10 cellular contexts compared by ENCODE assay signal in the genomic region with DNA sequence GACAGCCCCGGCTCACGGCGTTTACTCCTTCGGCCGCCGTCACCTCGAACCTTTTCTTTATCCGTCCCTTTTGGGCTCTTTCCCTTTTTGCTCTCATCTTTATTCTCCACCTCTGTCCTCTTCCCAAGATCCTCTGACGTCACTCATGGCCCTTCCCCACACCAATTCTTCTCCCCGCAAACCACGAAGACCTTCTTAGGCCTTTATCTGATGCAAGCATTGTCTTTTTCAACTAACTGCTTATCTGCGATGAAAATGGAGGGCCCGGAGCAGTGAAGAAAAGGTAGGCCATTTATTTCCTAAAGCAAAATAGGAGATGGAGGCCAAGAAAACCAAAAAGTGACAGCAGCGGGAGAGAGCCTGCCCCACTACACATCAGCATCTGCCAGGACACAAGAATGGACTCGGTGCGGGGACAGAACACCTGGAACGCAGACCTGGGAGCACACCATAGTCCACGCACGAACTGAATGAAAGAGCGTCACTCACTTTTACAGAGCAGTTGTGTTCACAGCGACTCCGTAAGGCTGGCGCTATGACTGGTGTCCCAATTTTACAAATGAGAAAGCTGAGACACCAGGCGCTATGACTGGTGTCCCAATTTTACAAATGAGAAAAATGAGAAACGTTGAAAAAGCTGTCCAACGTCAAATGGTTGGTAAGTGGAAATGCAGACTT. TPM values are rescaled to one million over a fixed set of nuclear protein-coding genes. Genes with fewer than 3 reads are reported as not detected.
A peak's percentile ranks its signal among the peaks of the same experiment; 100 is the strongest.
DNase-seq lines count a peak whose midpoint lies in the region; TF ChIP-seq lines count a peak whose summit lies in the region.
"Had no signal": no experiment of that assay in that cellular context is flagged by ENCODE, and none has a peak within 500 bp of the region (broad histone marks: within the 10 kb centered on the region; RNA-seq: fewer than 3 reads in every experiment).

No MANE protein-coding gene starts in this region.

- H3K4me3 ChIP-seq in AG04450 (ENCODE audit: low read depth, low read length) (peak overlapping the region; percentile 2; the same call in 1 of the 2 replicates), fibroblast of pulmonary artery (replicated peaks; ENCODE audit: low read depth, low read length) (peak overlapping the region; percentile 45), neutrophil (ENCODE audit: low read depth in 1 of 2, low read length in 1 of 2) (peak overlapping the region; percentile 2 to 8), colonic mucosa (no peak overlapping the region)

- CTCF ChIA-PET in AG04450 (lab: Charles Lee): no interaction called here

- H3K4me1 ChIP-seq in neutrophil (ENCODE audit: control insufficient read depth in 1 of 2, insufficient read depth in 1 of 2, low read depth in 1 of 2, low read length in 1 of 2) (no peaks in the 10 kb centered on the region), colonic mucosa (no peaks in the 10 kb centered on the region)

- H3K9me3 ChIP-seq in AG04450 (ENCODE audit: control insufficient read depth, insufficient read depth, low read length) (no peaks in the 10 kb centered on the region), neutrophil (no peaks in the 10 kb centered on the region), colonic mucosa (no peaks in the 10 kb centered on the region)

- no peak overlapping the region for H3K9ac ChIP-seq in colonic mucosa (ENCODE audit: low read depth in 2 of 2, low read length in 2 of 2)

- peak overlapping the region in 2 of 3 donors; percentile 0 to 75 for H3K27ac Mint-ChIP-seq in IgD-negative memory B cell

- H3K9me3 Mint-ChIP-seq in IgD-negative memory B cell: peaks cover 0 to 3% (median 2%) of the 10 kb centered on the region in 3 donors

- H3K4me3 Mint-ChIP-seq in IgD-negative memory B cell: peak overlapping the region; percentile 3 to 82 (median 41)

- H3K27me3 Mint-ChIP-seq in IgD-negative memory B cell: peaks cover 16% of the 10 kb centered on the region

- H3K4me1 Mint-ChIP-seq in IgD-negative memory B cell: peaks cover 0 to 3% (median 0%) of the 10 kb centered on the region in 3 donors

- H3K36me3 ChIP-seq in neutrophil (no peaks in the 10 kb centered on the region), colonic mucosa (no peaks in the 10 kb centered on the region)

- DNase-seq in AG04450 (ENCODE audit: low read depth, low spot score) (no peak), fibroblast of pulmonary artery (ENCODE audit: low read depth) (peak; percentile 37), colonic mucosa (no peak), NCI-H2196 treated with DMSO at 0.1 percent for 48 hours (lab: John Stamatoyannopoulos, UW; ENCODE audit: unreplicated experiment) (no peak), NCI-H82 (lab: John Stamatoyannopoulos, UW) (no peak), SHP77 (lab: John Stamatoyannopoulos, UW) (no peak)
- DNase-seq: DMS 273 treated with DMSO at 0.1 percent for 48 hours, PC-3 had no signal

- POLR2A ChIA-PET in AG04450 (lab: Yijun Ruan, JAX): no interaction called here

- H3K27ac ChIP-seq in AG04450 (ENCODE audit: low read depth, low read length) (no peak overlapping the region), neutrophil (no peak overlapping the region), colonic mucosa (no peak overlapping the region)

- intact Hi-C loops in colonic mucosa (cut with DNase I): no loop called here

- TF ChIP-seq CTCF in AG04450 (IDR thresholded peaks at IDR 0.05; ENCODE audit: low read depth, low read length): no peak
- TF ChIP-seq CTCF in fibroblast of pulmonary artery (IDR thresholded peaks at IDR 0.05; ENCODE audit: low read length, missing control alignments): no peak
- TF ChIP-seq CTCF in neutrophil (IDR thresholded peaks at IDR 0.05): no peak
- TF ChIP-seq CTCF in colonic mucosa (IDR thresholded peaks at IDR 0.05): no peak

- H3K27me3 ChIP-seq in AG04450 (ENCODE audit: control insufficient read depth, insufficient read depth, low read length) (no peaks in the 10 kb centered on the region), neutrophil (peaks cover 44% of the 10 kb centered on the region), colonic mucosa (no peaks in the 10 kb centered on the region)

- no peaks in the 10 kb centered on the region for H3K36me3 Mint-ChIP-seq in IgD-negative memory B cell

RNA-seq across cellular contexts. Expression of a gene that starts 45.3 kb away (rescaled TPM):
- 3.4 and 3.8 TPM in 2 replicates for polyA plus RNA-seq in AG04450 (2011; rRNA removed)
- polyA minus RNA-seq in AG04450 (2011; rRNA and poly(A)+ RNA removed): 6.3 and 7.2 TPM in 2 replicates
- 3.0 TPM for polyA plus RNA-seq in IgD-negative memory B cell
- 10 to 100 TPM in 1 of 2 donors, 1 to 10 TPM in 1; 9.5 to 13.1 TPM for total RNA-seq in colonic mucosa
